ENCODE assay signal across 20 cellular contexts in genomic region chr2:156401863-156402262, GRCh38. TPM values are rescaled to one million over a fixed set of nuclear protein-coding genes. Genes with fewer than 3 reads are reported as not detected.
DNase-seq lines count a peak whose midpoint lies in the region; ATAC-seq, FAIRE-seq and TF ChIP-seq lines count a peak whose summit lies in the region.
"Had no signal": no experiment of that assay in that cellular context is flagged by ENCODE, and none has a peak within 500 bp of the region (broad histone marks: within the 10 kb centered on the region; RNA-seq: fewer than 3 reads in every experiment).

No MANE protein-coding gene starts in this region.

- 31 to 70% (median 44%) methylated on average over 5 of the region's 5 CpGs for WGBS in small intestine, 3 donors
- 100% methylated on average over 1 of the region's 5 CpGs for WGBS in trophoblast cell (ENCODE audit: extremely low coverage, insufficient coverage, insufficient read length)

- H4K20me1 ChIP-seq in DOHH2 (ENCODE audit: control insufficient read depth, insufficient read depth, low read depth, low read length) (no peaks in the 10 kb centered on the region), OCI-LY3 (ENCODE audit: insufficient read depth, low read length) (no peaks in the 10 kb centered on the region; the same call in 1 of the 2 replicates)

- no peaks in the 10 kb centered on the region for H3K9me2 ChIP-seq in DOHH2 (replicated peaks; ENCODE audit: control insufficient read depth, low read length)

- H3K79me1 ChIP-seq in trophoblast cell (ENCODE audit: low read length), result no peaks in the 10 kb centered on the region

- no peaks in the 10 kb centered on the region for H3K36me3 Mint-ChIP-seq in T-cell

- H3K27ac Mint-ChIP-seq in T-cell, result peak overlapping the region in 1 of 2 donors; percentile 61
- H3K27ac Mint-ChIP-seq: activated naive CD4-positive, alpha-beta T cell treated with anti-CD3 and anti-CD28 coated beads for 36 hours had no signal

- H3K4ac ChIP-seq in trophoblast cell (ENCODE audit: low read depth, low read length), result no peak overlapping the region

- no peaks in the 10 kb centered on the region for H3K9me3 ChIP-seq in DOHH2 (ENCODE audit: control insufficient read depth, insufficient read depth, low read length)
- H3K9me3 ChIP-seq in OCI-LY3 (ENCODE audit: insufficient read depth, low read length), result no peaks in the 10 kb centered on the region
- H3K9me3 ChIP-seq in small intestine (ENCODE audit: control insufficient read depth, low read depth), result no peaks in the 10 kb centered on the region
- peaks cover 1% of the 10 kb centered on the region for H3K9me3 ChIP-seq in trophoblast cell (ENCODE audit: insufficient read depth, low read depth, low read length)
- H3K9me3 ChIP-seq: body of pancreas, pancreas, Peyer's patch had no signal

- H4K8ac ChIP-seq in trophoblast cell (ENCODE audit: low read depth, low read length), result no peak overlapping the region

- POLR2A ChIA-PET in T-cell (lab: Charles Lee), result interaction anchor here in 1 of 2 donors (0.5 kb wide), 1 partner anchor 83 kb away, joined by 3 read pairs; no protein-coding TSS in a partner anchor

- H3K4me2 ChIP-seq in DOHH2 (ENCODE audit: low read length) (peak overlapping the region; percentile 74), OCI-LY3 (ENCODE audit: low read length) (peak overlapping the region; percentile 62), trophoblast cell (ENCODE audit: low read length) (no peak overlapping the region)

- no peak for DNase-seq in dorsolateral prefrontal cortex
- DNase-seq in small intestine, result peak; percentile 73
- no peak for DNase-seq in trophoblast cell
- no peak for DNase-seq in T-cell
- no peak for DNase-seq in HK-2 (ENCODE audit: unreplicated experiment)
- DNase-seq: activated CD4-positive, alpha-beta T cell treated with anti-CD3 and anti-CD28 coated beads for 1 hour; activated CD8-positive, alpha-beta memory T cell treated with anti-CD3 and anti-CD28 coated beads, Interleukin-2, amount 50 U/mL, for 48 hours; activated naive CD4-positive, alpha-beta T cell treated with anti-CD3 and anti-CD28 coated beads for 36 hours; body of pancreas; effector CD4-positive, alpha-beta T cell; foreskin melanocyte; mesendoderm; NCI-H1417; NCI-H226; pancreas; T-helper 2 cell had no signal

- H3K18ac ChIP-seq in trophoblast cell (ENCODE audit: low read length), result no peak overlapping the region

- FAIRE-seq in small intestine (lab: Jason Lieb, UNC), result no peak

- H3K27me3 ChIP-seq in DOHH2 (ENCODE audit: control insufficient read depth, low read length), result peaks cover 4% of the 10 kb centered on the region; the same call in 1 of the 2 replicates
- H3K27me3 ChIP-seq in OCI-LY3 (ENCODE audit: low read depth, low read length), result no peaks in the 10 kb centered on the region; the same call in 1 of the 2 replicates
- H3K27me3 ChIP-seq in dorsolateral prefrontal cortex, result no peaks in the 10 kb centered on the region
- no peaks in the 10 kb centered on the region for H3K27me3 ChIP-seq in small intestine (ENCODE audit: control insufficient read depth in 2 of 2, insufficient read depth in 2 of 2, low read length in 2 of 2)
- H3K27me3 ChIP-seq in trophoblast cell (ENCODE audit: insufficient read depth, low read length), result no peaks in the 10 kb centered on the region
- H3K27me3 ChIP-seq: body of pancreas, pancreas, Peyer's patch had no signal

- H3K4me1 ChIP-seq in DOHH2 (ENCODE audit: control insufficient read depth, low read length) (peaks cover 16% of the 10 kb centered on the region), OCI-LY3 (ENCODE audit: low read length) (peaks cover 44% of the 10 kb centered on the region), small intestine (ENCODE audit: control insufficient read depth in 2 of 2, insufficient read depth in 1 of 2, low read depth in 1 of 2, low read length in 1 of 2) (peaks cover 0 to 3% of the 10 kb centered on the region in 2 donors), trophoblast cell (ENCODE audit: control insufficient read depth in 1 of 2, insufficient read depth in 2 of 2, low read length in 2 of 2) (no peaks in the 10 kb centered on the region)

- no peaks in the 10 kb centered on the region for H3K79me2 ChIP-seq in DOHH2 (ENCODE audit: control insufficient read depth, low read length)
- no peaks in the 10 kb centered on the region for H3K79me2 ChIP-seq in OCI-LY3 (ENCODE audit: low read length)
- H3K79me2 ChIP-seq in trophoblast cell (ENCODE audit: control insufficient read depth, insufficient read depth, low read length, poor library complexity), result no peaks in the 10 kb centered on the region

- H3K9ac ChIP-seq in OCI-LY3 (ENCODE audit: low read length), result peak overlapping the region; percentile 3; the same call in 1 of the 2 replicates
- H3K9ac ChIP-seq in trophoblast cell (ENCODE audit: low read length), result no peak overlapping the region

- H2AK5ac ChIP-seq in trophoblast cell (ENCODE audit: low read length), result no peak overlapping the region

- no peaks in the 10 kb centered on the region for H3K36me3 ChIP-seq in DOHH2 (ENCODE audit: control insufficient read depth, low read length)
- H3K36me3 ChIP-seq in OCI-LY3 (replicated peaks; ENCODE audit: low read depth, low read length), result no peaks in the 10 kb centered on the region
- no peaks in the 10 kb centered on the region for H3K36me3 ChIP-seq in small intestine (ENCODE audit: control insufficient read depth in 2 of 2, insufficient read depth in 2 of 2, low read length in 2 of 2)
- no peaks in the 10 kb centered on the region for H3K36me3 ChIP-seq in trophoblast cell (ENCODE audit: control insufficient read depth in 1 of 2, insufficient read depth in 2 of 2, low read length in 2 of 2)
- H3K36me3 ChIP-seq: pancreas, Peyer's patch had no signal

- no peaks in the 10 kb centered on the region for H3K9me3 Mint-ChIP-seq in T-cell
- H3K9me3 Mint-ChIP-seq: activated naive CD4-positive, alpha-beta T cell treated with anti-CD3 and anti-CD28 coated beads for 36 hours had no signal

- CTCF ChIA-PET in T-cell (lab: Charles Lee), result interaction anchor here in 1 of 2 donors (0.6 kb wide), 1 partner anchor 66 kb away, joined by 3 read pairs; no protein-coding TSS in a partner anchor

- ATAC-seq in HG03039 (IDR thresholded peaks at IDR 0.05; ENCODE audit: unreplicated experiment), result no peak
- no peak for ATAC-seq in T-cell (replicated peaks in 1 of 4)

- no peak overlapping the region for H2BK5ac ChIP-seq in trophoblast cell (ENCODE audit: low read depth, low read length, poor library complexity)

- peak overlapping the region in 1 of 3 donors; percentile 89 for H3K4me3 Mint-ChIP-seq in T-cell
- H3K4me3 Mint-ChIP-seq: activated naive CD4-positive, alpha-beta T cell treated with anti-CD3 and anti-CD28 coated beads for 36 hours had no signal

- TF ChIP-seq CTCF in DOHH2 (IDR thresholded peaks at IDR 0.05; ENCODE audit: low read depth, low read length, poor library complexity, severe bottlenecking) (no peak), OCI-LY3 (IDR thresholded peaks at IDR 0.05; ENCODE audit: low read depth, low read length) (no peak), dorsolateral prefrontal cortex (IDR thresholded peaks at IDR 0.05 in 54 of 56, conservative IDR thresholded peaks at IDR 0.05 in 2 of 56; ENCODE audit: low read depth in 1 of 56, partially characterized antibody in 56 of 56) (no peak)

- no peak overlapping the region for H4K12ac ChIP-seq in trophoblast cell (ENCODE audit: low read depth, low read length)

- H2AFZ ChIP-seq in OCI-LY3 (ENCODE audit: low read depth, low read length), result no peak overlapping the region
- H2AFZ ChIP-seq in trophoblast cell (ENCODE audit: insufficient read depth, low read length, poor library complexity), result no peak overlapping the region

- H2BK120ac ChIP-seq in trophoblast cell (ENCODE audit: insufficient read depth, low read length, poor library complexity), result no peak overlapping the region

- peaks cover 0 to 2% of the 10 kb centered on the region in 2 donors for H3K27me3 Mint-ChIP-seq in T-cell

- peak overlapping the region; percentile 85 for H3K4me3 ChIP-seq in DOHH2 (ENCODE audit: low read length)
- peak overlapping the region; percentile 95 for H3K4me3 ChIP-seq in OCI-LY3 (ENCODE audit: low read length)
- peak overlapping the region in 32 of 59 donors; percentile 56 to 98 (median 76) for H3K4me3 ChIP-seq in dorsolateral prefrontal cortex
- H3K4me3 ChIP-seq in small intestine (ENCODE audit: low read depth in 1 of 2, low read length in 2 of 2), result no peak overlapping the region
- H3K4me3 ChIP-seq in trophoblast cell (ENCODE audit: low read depth, low read length), result no peak overlapping the region
- H3K4me3 ChIP-seq: body of pancreas had no signal

- H3K4me1 Mint-ChIP-seq in T-cell, result peaks cover 24 to 38% (median 28%) of the 10 kb centered on the region in 3 donors

- H3K23ac ChIP-seq in trophoblast cell (ENCODE audit: low read length), result no peak overlapping the region

- H3K27ac ChIP-seq in DOHH2 (ENCODE audit: low read depth, low read length) (no peak overlapping the region), OCI-LY3 (ENCODE audit: low read length) (no peak overlapping the region), dorsolateral prefrontal cortex (peak overlapping the region in 47 of 59 donors; percentile 5 to 100 (median 98)), small intestine (ENCODE audit: low read depth in 1 of 2, low read length in 1 of 2) (no peak overlapping the region), trophoblast cell (ENCODE audit: low read depth, low read length) (no peak overlapping the region)

- H2BK12ac ChIP-seq in trophoblast cell (ENCODE audit: low read length), result no peak overlapping the region

- H3F3A ChIP-seq in DOHH2 (ENCODE audit: control insufficient read depth, insufficient read depth), result no peaks in the 10 kb centered on the region

- H4K91ac ChIP-seq in trophoblast cell (ENCODE audit: low read depth, low read length), result no peak overlapping the region

- H3K14ac ChIP-seq in trophoblast cell (ENCODE audit: low read length), result no peak overlapping the region

- intact Hi-C loops in dorsolateral prefrontal cortex (cut with DNase I), result loop anchor here (1.0 to 10.0 kb wide), 4 partner anchors 34 to 183 kb away; partner anchors contain the start of gene GPD2 (in 2 of the 2)

RNA-seq across cellular contexts. Expression of gene GPD2, which starts 34.3 kb away (rescaled TPM):
- total RNA-seq in dorsolateral prefrontal cortex, result 10 to 100 TPM; 31.2 to 87.8 (median 46.5) TPM
- 10 to 100 TPM; 10.5 to 13.8 (median 13.6) TPM for polyA plus RNA-seq in small intestine
- polyA plus RNA-seq in trophoblast cell (2013), result 18.9 and 20.0 TPM in 2 replicates
- 10 to 100 TPM in 3 of 5 donors, 1 to 10 TPM in 2; 9.2 to 12.8 (median 10.5) TPM for total RNA-seq in T-cell

Comparison
In these comparisons a context has a peak if more than half of its experiments do, and no peak if none do; other contexts are left out.
1. H3K27ac ChIP-seq: peak in dorsolateral prefrontal cortex (47 of 59); none in DOHH2 (single experiment), OCI-LY3 (single experiment), small intestine (0 of 2) and trophoblast cell (single experiment).
2. H3K4me3 ChIP-seq: peak in DOHH2 (single experiment), OCI-LY3 (single experiment) and dorsolateral prefrontal cortex (32 of 59); none in small intestine (0 of 2) and trophoblast cell (single experiment).